In genomic region chr1:94327001-94327685, GRCh38 we compare ENCODE assay signal across 10 cellular contexts.
A peak's percentile ranks its signal among the peaks of the same experiment; 100 is the strongest.
DNase-seq lines count a peak whose midpoint lies in the region; ATAC-seq, FAIRE-seq and TF ChIP-seq lines count a peak whose summit lies in the region.
"Had no signal": no experiment of that assay in that cellular context is flagged by ENCODE, and none has a peak within 500 bp of the region (broad histone marks: within the 10 kb centered on the region; RNA-seq: fewer than 3 reads in every experiment).

No MANE protein-coding gene starts in this region.

- H3K4me2 ChIP-seq in keratinocyte (ENCODE audit: control insufficient read depth, extremely low read depth, insufficient read depth, low read depth, low read length) = peak overlapping the region; percentile 35

- TF ChIP-seq CTCF in colonic mucosa (IDR thresholded peaks at IDR 0.05) = no peak
- no peak for TF ChIP-seq CTCF in keratinocyte (optimal IDR thresholded peaks at IDR 0.05 in 1 of 3, IDR thresholded peaks at IDR 0.05 in 1 of 3, conservative IDR thresholded peaks at IDR 0.05 in 1 of 3; ENCODE audit: extremely low read depth in 1 of 3, insufficient read depth in 2 of 3, low read length in 3 of 3)
- no peak for TF ChIP-seq CTCF in suprapubic skin (IDR thresholded peaks at IDR 0.05)

- CTCF ChIA-PET in activated naive CD4-positive, alpha-beta T cell treated with anti-CD3 and anti-CD28 coated beads, Interleukin-2, amount 10 ng/mL, durations not matched to agents 7 days and 5 days (lab: Charles Lee) = interaction anchor here (1.6 kb wide), 1 partner anchor 287 kb away, joined by 5 read pairs; no protein-coding TSS in a partner anchor

- peak overlapping the region; percentile 39 for H3K9ac ChIP-seq in HUES6 (ENCODE audit: low read length)
- no peak overlapping the region for H3K9ac ChIP-seq in colonic mucosa (ENCODE audit: low read depth in 2 of 2, low read length in 2 of 2)
- no peak overlapping the region for H3K9ac ChIP-seq in keratinocyte (ENCODE audit: control insufficient read depth, extremely low read depth, insufficient read depth, low read length)

- H3K9me1 ChIP-seq in keratinocyte (ENCODE audit: control insufficient read depth, extremely low read depth, insufficient read depth, low read length) = no peaks in the 10 kb centered on the region

- TF ChIP-seq POLR2A in suprapubic skin (IDR thresholded peaks at IDR 0.05) = no peak

- intact Hi-C loops in colonic mucosa (cut with DNase I) = loop anchor here (5.0 kb wide), 1 partner anchor 80 kb away; no protein-coding TSS in a partner anchor

- no peak overlapping the region for H3K27ac Mint-ChIP-seq in activated naive CD4-positive, alpha-beta T cell treated with anti-CD3 and anti-CD28 coated beads, Interleukin-2, amount 10 ng/mL, durations not matched to agents 7 days and 5 days

- H3K27me3 ChIP-seq in HUES6 (ENCODE audit: control insufficient read depth, insufficient read depth, low read length) (no peaks in the 10 kb centered on the region), colonic mucosa (no peaks in the 10 kb centered on the region), keratinocyte (ENCODE audit: control insufficient read depth, extremely low read depth, insufficient read depth, low read length) (no peaks in the 10 kb centered on the region), suprapubic skin (no peaks in the 10 kb centered on the region)
- H3K27me3 ChIP-seq: tibial nerve had no signal

- TF ChIP-seq EP300 in suprapubic skin (IDR thresholded peaks at IDR 0.05) = no peak

- no peaks in the 10 kb centered on the region for H3K36me3 Mint-ChIP-seq in activated naive CD4-positive, alpha-beta T cell treated with anti-CD3 and anti-CD28 coated beads, Interleukin-2, amount 10 ng/mL, durations not matched to agents 7 days and 5 days

- H3K4me1 ChIP-seq in HUES6 (ENCODE audit: control insufficient read depth, insufficient read depth, low read length) (peaks cover 45% of the 10 kb centered on the region), colonic mucosa (no peaks in the 10 kb centered on the region), keratinocyte (ENCODE audit: control insufficient read depth, extremely low read depth, insufficient read depth, low read length) (peaks cover 55% of the 10 kb centered on the region), suprapubic skin (peaks cover 40% of the 10 kb centered on the region)

- DNase-seq in colonic mucosa = peak; percentile 41
- DNase-seq in keratinocyte (ENCODE audit: low read depth, low spot score) = no peak
- peak; percentile 79 to 87 for DNase-seq in suprapubic skin (ENCODE audit: low spot score in 2 of 2)
- DNase-seq in activated naive CD4-positive, alpha-beta T cell treated with anti-CD3 and anti-CD28 coated beads, Interleukin-2, amount 10 ng/mL, durations not matched to agents 7 days and 5 days = no peak
- no peak for DNase-seq in DMS114 treated with DMSO at 0.1 percent for 48 hours (lab: John Stamatoyannopoulos, UW; ENCODE audit: unreplicated experiment)
- DNase-seq: amniotic stem cell had no signal

- no peak overlapping the region for H3K4me3 Mint-ChIP-seq in activated naive CD4-positive, alpha-beta T cell treated with anti-CD3 and anti-CD28 coated beads, Interleukin-2, amount 10 ng/mL, durations not matched to agents 7 days and 5 days

- no peaks in the 10 kb centered on the region for H3K9me3 ChIP-seq in HUES6 (ENCODE audit: control insufficient read depth, insufficient read depth, low read depth, low read length)
- no peaks in the 10 kb centered on the region for H3K9me3 ChIP-seq in colonic mucosa
- no peaks in the 10 kb centered on the region for H3K9me3 ChIP-seq in keratinocyte (ENCODE audit: control insufficient read depth, low read depth, low read length)
- H3K9me3 ChIP-seq in suprapubic skin = no peaks in the 10 kb centered on the region
- H3K9me3 ChIP-seq: tibial nerve had no signal

- H4K20me1 ChIP-seq in keratinocyte (ENCODE audit: control insufficient read depth, extremely low read depth, insufficient read depth, low read length) = no peaks in the 10 kb centered on the region

- H3K36me3 ChIP-seq in HUES6 (ENCODE audit: control insufficient read depth, insufficient read depth, low read length) (no peaks in the 10 kb centered on the region), colonic mucosa (no peaks in the 10 kb centered on the region), keratinocyte (ENCODE audit: control insufficient read depth in 2 of 2, extremely low read depth in 1 of 2, insufficient read depth in 2 of 2, low read length in 2 of 2) (no peaks in the 10 kb centered on the region), suprapubic skin (no peaks in the 10 kb centered on the region)
- H3K36me3 ChIP-seq: tibial nerve had no signal

- H2AFZ ChIP-seq in keratinocyte (ENCODE audit: control insufficient read depth, low read length) = peak overlapping the region; percentile 3

- WGBS in suprapubic skin = 28% methylated on average over 18 of the region's 18 CpGs

- H3K79me2 ChIP-seq in keratinocyte (ENCODE audit: control insufficient read depth, insufficient read depth, low read length) = no peaks in the 10 kb centered on the region

- H3K4me3 ChIP-seq in HUES6 (ENCODE audit: low read depth, low read length) = peak overlapping the region; percentile 43
- no peak overlapping the region for H3K4me3 ChIP-seq in colonic mucosa
- no peak overlapping the region for H3K4me3 ChIP-seq in keratinocyte (ENCODE audit: control insufficient read depth in 2 of 3, extremely low read depth in 1 of 3, insufficient read depth in 2 of 3, low read depth in 1 of 3, low read length in 3 of 3)
- no peak overlapping the region for H3K4me3 ChIP-seq in suprapubic skin
- H3K4me3 ChIP-seq: tibial nerve had no signal

- no peak for FAIRE-seq in keratinocyte (lab: Jason Lieb, UNC)

- no peaks in the 10 kb centered on the region for H3K9me3 Mint-ChIP-seq in activated naive CD4-positive, alpha-beta T cell treated with anti-CD3 and anti-CD28 coated beads, Interleukin-2, amount 10 ng/mL, durations not matched to agents 7 days and 5 days

- dilution Hi-C loops in keratinocyte (cut with MboI; ENCODE audit: extremely low pct_ligation_motif_present, low sequenced_read_pairs) = no loop called here

- H3K27ac ChIP-seq in HUES6 (ENCODE audit: low read depth, low read length) (no peak overlapping the region; the same call in 1 of the 2 replicates), colonic mucosa (no peak overlapping the region), keratinocyte (ENCODE audit: control insufficient read depth, insufficient read depth, low read length) (peak overlapping the region; percentile 78), suprapubic skin (peak overlapping the region; percentile 58)

- no peak for ATAC-seq in HG02885 (IDR thresholded peaks at IDR 0.05; ENCODE audit: poor library complexity, unreplicated experiment)
- ATAC-seq in HG03095 (IDR thresholded peaks at IDR 0.05; ENCODE audit: unreplicated experiment) = no peak

- H3K4me1 Mint-ChIP-seq in activated naive CD4-positive, alpha-beta T cell treated with anti-CD3 and anti-CD28 coated beads, Interleukin-2, amount 10 ng/mL, durations not matched to agents 7 days and 5 days = no peaks in the 10 kb centered on the region

- H3K27me3 Mint-ChIP-seq in activated naive CD4-positive, alpha-beta T cell treated with anti-CD3 and anti-CD28 coated beads, Interleukin-2, amount 10 ng/mL, durations not matched to agents 7 days and 5 days = peaks cover 39% of the 10 kb centered on the region

Comparison
In these comparisons a context has a peak if more than half of its experiments do, and no peak if none do; other contexts are left out.
1. H3K27ac ChIP-seq: peak in keratinocyte (single experiment) and suprapubic skin (single experiment); none in HUES6 (single experiment) and colonic mucosa (single experiment).
2. DNase-seq: peak in colonic mucosa (single experiment) and suprapubic skin (2 of 2); none in keratinocyte (single experiment), activated naive CD4-positive, alpha-beta T cell treated with anti-CD3 and anti-CD28 coated beads, Interleukin-2, amount 10 ng/mL, durations not matched to agents 7 days and 5 days (single experiment) and DMS114 treated with DMSO at 0.1 percent for 48 hours (single experiment).